In genomic region chr19:10231624-10232228, GRCh38 we compare ENCODE assay signal across 10 cellular contexts. TPM values are rescaled to one million over a fixed set of nuclear protein-coding genes. Genes with fewer than 3 reads are reported as not detected.
A peak's percentile ranks its signal among the peaks of the same experiment; 100 is the strongest.
DNase-seq lines count a peak whose midpoint lies in the region; ATAC-seq, FAIRE-seq and TF ChIP-seq lines count a peak whose summit lies in the region.
"Had no signal": no experiment of that assay in that cellular context is flagged by ENCODE, and none has a peak within 500 bp of the region (broad histone marks: within the 10 kb centered on the region; RNA-seq: fewer than 3 reads in every experiment).

No MANE protein-coding gene starts in this region.

- peak overlapping the region; percentile 55 for H3K27ac Mint-ChIP-seq in activated naive CD4-positive, alpha-beta T cell treated with anti-CD3 and anti-CD28 coated beads, Interleukin-2, amount 10 ng/mL, durations not matched to agents 7 days and 5 days

- H3K27me3 ChIP-seq in GM12878 (replicated peaks in 1 of 2; ENCODE audit: control insufficient read depth in 2 of 2, insufficient read depth in 2 of 2, low read length in 1 of 2) (no peaks in the 10 kb centered on the region), lower lobe of right lung (ENCODE audit: low read depth) (no peaks in the 10 kb centered on the region), upper lobe of right lung (no peaks in the 10 kb centered on the region)

- POLR2A ChIA-PET in GM12878 (lab: Charles Lee): interaction anchor here (0.5 to 2.1 kb wide), 7 partner anchors 11 to 132 kb away, joined by 3 to 16 read pairs (median 6); partner anchors contain the start of genes ANGPTL6, DNMT1 and PPAN

- peaks cover 1 to 5% of the 10 kb centered on the region in 2 experiments; a peak in 1 of 4 replicates for H3K36me3 ChIP-seq in GM12878 (ENCODE audit: control insufficient read depth in 2 of 2, insufficient read depth in 2 of 2, low read length in 1 of 2)
- no peaks in the 10 kb centered on the region for H3K36me3 ChIP-seq in lower lobe of right lung
- H3K36me3 ChIP-seq in upper lobe of right lung: no peaks in the 10 kb centered on the region

- CTCF ChIA-PET in activated naive CD4-positive, alpha-beta T cell treated with anti-CD3 and anti-CD28 coated beads, Interleukin-2, amount 10 ng/mL, durations not matched to agents 7 days and 5 days (lab: Charles Lee): no interaction called here
- CTCF ChIA-PET in GM12878 (lab: Yijun Ruan, JAX): interaction anchor here (1.0 to 9.8 kb wide), 2 partner anchors 16 to 39 kb away, joined by 5 to 148 read pairs; partner anchors contain the start of genes ICAM1 and MRPL4

- no peaks in the 10 kb centered on the region for H3K36me3 Mint-ChIP-seq in activated naive CD4-positive, alpha-beta T cell treated with anti-CD3 and anti-CD28 coated beads, Interleukin-2, amount 10 ng/mL, durations not matched to agents 7 days and 5 days

- peaks cover 41% of the 10 kb centered on the region for H3K79me2 ChIP-seq in GM12878 (ENCODE audit: control insufficient read depth, insufficient read depth, low read length)

- H3K4me1 Mint-ChIP-seq in activated naive CD4-positive, alpha-beta T cell treated with anti-CD3 and anti-CD28 coated beads, Interleukin-2, amount 10 ng/mL, durations not matched to agents 7 days and 5 days: peaks cover 30% of the 10 kb centered on the region

- no peaks in the 10 kb centered on the region for H3K9me3 ChIP-seq in GM12878 (replicated peaks; ENCODE audit: control insufficient read depth, insufficient read depth, low read length)
- H3K9me3 ChIP-seq in lower lobe of right lung: no peaks in the 10 kb centered on the region
- H3K9me3 ChIP-seq in upper lobe of right lung: no peaks in the 10 kb centered on the region

- WGBS in GM12878 (ENCODE audit: insufficient coverage, insufficient replicate concordance, low lambda C conversion rate, missing lambda C conversion rate): 67% methylated on average over 8 of the region's 8 CpGs

- SMC1A ChIA-PET in GM12878 (lab: Charles Lee; ENCODE audit: uncharacterized antibody, unreplicated experiment): interaction anchor here (1.5 to 8.8 kb wide), 3 partner anchors 13 to 18 kb away, joined by 4 to 78 read pairs (median 6); no protein-coding TSS in a partner anchor

- H3K4me3 ChIP-seq in GM12878: peak overlapping the region; percentile 90; the same call in 1 of the 2 replicates
- peak overlapping the region; percentile 97 for H3K4me3 ChIP-seq in lower lobe of right lung
- peak overlapping the region; percentile 96 for H3K4me3 ChIP-seq in upper lobe of right lung

- in situ Hi-C loops in GM12878 (cut with MboI): loop anchor here (25.0 kb wide), 1 partner anchor 1094 kb away; the partner anchor contains the start of genes OR7G3 and ZNF317

- TF ChIP-seq POLR2A in GM12878 (IDR thresholded peaks at IDR 0.05; ENCODE audit: low read depth, low read length): no peak

- H2AFZ ChIP-seq in GM12878 (ENCODE audit: control insufficient read depth, low read depth, low read length): peak overlapping the region; percentile 20; the same call in 1 of the 2 replicates

- peak overlapping the region; percentile 83 for H3K4me3 Mint-ChIP-seq in activated naive CD4-positive, alpha-beta T cell treated with anti-CD3 and anti-CD28 coated beads, Interleukin-2, amount 10 ng/mL, durations not matched to agents 7 days and 5 days

- 0 out of 4 replicates have a peak, but pooled peaks of 1 of the 2 experiments have one; percentile 17 for TF ChIP-seq EP300 in GM12878 (IDR thresholded peaks at IDR 0.05; ENCODE audit: borderline replicate concordance in 1 of 2, control insufficient read depth in 1 of 2, low read depth in 2 of 2, low read length in 2 of 2)

- H4K20me1 ChIP-seq in GM12878 (ENCODE audit: control insufficient read depth, insufficient read depth): no peaks in the 10 kb centered on the region

- no peak for TF ChIP-seq RAD21 in GM12878 (IDR thresholded peaks at IDR 0.05; ENCODE audit: insufficient read depth, low read depth, low read length)

- RAD21 ChIA-PET in GM12878 (lab: Charles Lee; ENCODE audit: unreplicated experiment): interaction anchor here (0.6 to 8.2 kb wide), 4 partner anchors 11 to 130 kb away, joined by 3 to 98 read pairs (median 5); partner anchors contain the start of gene MRPL4

- DNase-seq in activated naive CD4-positive, alpha-beta T cell treated with anti-CD3 and anti-CD28 coated beads, Interleukin-2, amount 10 ng/mL, durations not matched to agents 7 days and 5 days: no peak
- no peak for DNase-seq in activated naive CD4-positive, alpha-beta T cell (lab: John Stamatoyannopoulos, UW)
- DNase-seq in GM12878 (ENCODE audit: low read depth, low spot score) (no peak), lower lobe of right lung (no peak), upper lobe of right lung (no peak), NCI-H187 treated with DMSO at 0.1 percent for 48 hours (lab: John Stamatoyannopoulos, UW) (no peak), SW 1271 (lab: John Stamatoyannopoulos, UW) (no peak)

- peaks cover 29% of the 10 kb centered on the region for H3K27me3 Mint-ChIP-seq in activated naive CD4-positive, alpha-beta T cell treated with anti-CD3 and anti-CD28 coated beads, Interleukin-2, amount 10 ng/mL, durations not matched to agents 7 days and 5 days

- no TSS peak for BruUV-seq in GM12878 (replicated peaks; lab: Mats Ljungman, UMichigan)

- ATAC-seq in GM12878 (no peak), lower lobe of right lung (no peak), upper lobe of right lung (no peak), HG02840 (IDR thresholded peaks at IDR 0.05; ENCODE audit: low FRiP score, unreplicated experiment) (no peak)

- H3K9ac ChIP-seq in GM12878 (ENCODE audit: control insufficient read depth, insufficient read depth, low read length): peak overlapping the region; percentile 54; the same call in 1 of the 2 replicates

- peak overlapping the region; percentile 79 for H3K4me2 ChIP-seq in GM12878 (ENCODE audit: control insufficient read depth, insufficient read depth)

- intact Hi-C loops in GM12878 (cut with micrococcal nuclease; ENCODE audit: unreplicated experiment): no loop called here
- intact Hi-C loops in lower lobe of right lung (cut with DNase I): no loop called here
- intact Hi-C loops in upper lobe of right lung (cut with DNase I): no loop called here

- H3K9me3 Mint-ChIP-seq in activated naive CD4-positive, alpha-beta T cell treated with anti-CD3 and anti-CD28 coated beads, Interleukin-2, amount 10 ng/mL, durations not matched to agents 7 days and 5 days: no peaks in the 10 kb centered on the region

- FAIRE-seq in GM12878 (lab: Jason Lieb, UNC): no peak
- FAIRE-seq: D721Med had no signal

- H3K4me1 ChIP-seq in GM12878 (ENCODE audit: control insufficient read depth, insufficient read depth, low read length) (peaks cover 47% of the 10 kb centered on the region), lower lobe of right lung (peaks cover 46% of the 10 kb centered on the region), upper lobe of right lung (peaks cover 45% of the 10 kb centered on the region)

- TF ChIP-seq CTCF in GM12878 (IDR thresholded peaks at IDR 0.05 in 2 of 3, conservative IDR thresholded peaks at IDR 0.05 in 1 of 3; ENCODE audit: control insufficient read depth in 2 of 3, extremely low read depth in 1 of 3, insufficient read depth in 1 of 3, low read depth in 3 of 3, low read length in 3 of 3): no peak
- no peak for TF ChIP-seq CTCF in lower lobe of right lung (IDR thresholded peaks at IDR 0.05)
- no peak for TF ChIP-seq CTCF in upper lobe of right lung (IDR thresholded peaks at IDR 0.05)

- peak overlapping the region; percentile 97 for H3K27ac ChIP-seq in GM12878 (ENCODE audit: control insufficient read depth, insufficient read depth)
- peak overlapping the region; percentile 95 for H3K27ac ChIP-seq in lower lobe of right lung
- H3K27ac ChIP-seq in upper lobe of right lung: peak overlapping the region; percentile 94

RNA-seq across cellular contexts. Expression of gene S1PR2, which starts 0.6 kb away (rescaled TPM):
- total RNA-seq in GM12878 (2013; cell fraction: nucleolus; rRNA removed): 47.7 and 53.8 TPM in 2 replicates
- total RNA-seq in GM12878 (2014; rRNA removed) (13.0 and 13.3 TPM in 2 replicates), GM12878 (2014; rRNA removed; fragmentation: Illumina TruSeq; extraction: Trizol) (9.3 and 9.8 TPM in 2 replicates), GM12878 (2021) (19.1 and 19.6 TPM in 2 replicates), lower lobe of right lung (15.4 TPM), upper lobe of right lung (21.7 TPM)
- polyA plus RNA-seq in GM12878 (2011; ENCODE audit: low read depth): 8.8 TPM
- polyA plus RNA-seq in GM12878 (2011; rRNA removed) (14.4 and 26.8 TPM in 2 replicates), GM12878 (2014; fragmentation: Illumina TruSeq; extraction: Trizol) (6.3 and 7.1 TPM in 2 replicates), GM12878 (2014; fragmentation: Nextera tagmentation; extraction: Ambion mirVana) (1 to 10 TPM; 4.9 to 9.6 TPM), GM12878 (2014; rRNA removed) (9.9 and 10.9 TPM in 2 replicates), GM12878 (2016; fragmentation: Nextera tagmentation; extraction: Ambion mirVana) (10 to 100 TPM; 18.6 to 20.6 TPM)
- polyA plus RNA-seq in GM12878 (2011; cell fraction: cytosol; rRNA removed): 39.3 and 44.0 TPM in 2 replicates
- 20.3 and 21.5 TPM in 2 replicates for polyA plus RNA-seq in GM12878 (2011; cell fraction: nucleus; rRNA removed)
- polyA plus RNA-seq in GM12878 (2012): 12.5 and 18.2 TPM in 2 replicates
- 79.8 and 118 TPM in 2 replicates for polyA minus RNA-seq in GM12878 (2011; rRNA and poly(A)+ RNA removed)
- polyA minus RNA-seq in GM12878 (2011; cell fraction: cytosol; rRNA and poly(A)+ RNA removed): 38.6 and 43.2 TPM in 2 replicates
- polyA minus RNA-seq in GM12878 (2011; cell fraction: nucleus; rRNA and poly(A)+ RNA removed): 11.7 and 20.7 TPM in 2 replicates

RNA-seq across cellular contexts. Expression of gene MRPL4, which starts 20.3 kb away (rescaled TPM):
- total RNA-seq in GM12878 (2013; cell fraction: nucleolus; rRNA removed): 37.1 and 41.1 TPM in 2 replicates
- total RNA-seq in GM12878 (2014; rRNA removed): 196 and 221 TPM in 2 replicates
- total RNA-seq in GM12878 (2014; rRNA removed; fragmentation: Illumina TruSeq; extraction: Trizol): 36.4 and 44.4 TPM in 2 replicates
- 162 and 169 TPM in 2 replicates for total RNA-seq in GM12878 (2021)
- polyA plus RNA-seq in GM12878 (2011; ENCODE audit: low read depth): 22.8 TPM
- 16.6 and 56.2 TPM in 2 replicates for polyA plus RNA-seq in GM12878 (2011; rRNA removed)
- 127 and 134 TPM in 2 replicates for polyA plus RNA-seq in GM12878 (2011; cell fraction: cytosol; rRNA removed)
- polyA plus RNA-seq in GM12878 (2011; cell fraction: nucleus; rRNA removed): 148 and 198 TPM in 2 replicates
- polyA plus RNA-seq in GM12878 (2012): 88.5 and 90.8 TPM in 2 replicates
- polyA plus RNA-seq in GM12878 (2014; fragmentation: Illumina TruSeq; extraction: Trizol): 9.5 and 44.4 TPM in 2 replicates
- polyA plus RNA-seq in GM12878 (2014; fragmentation: Nextera tagmentation; extraction: Ambion mirVana): 1 to 10 TPM in 1 of 2 experiments, under 1 TPM in 1; 0.79 to 5.8 TPM
- polyA plus RNA-seq in GM12878 (2014; rRNA removed): 174 and 217 TPM in 2 replicates
- polyA plus RNA-seq in GM12878 (2016; fragmentation: Nextera tagmentation; extraction: Ambion mirVana): 100 to 1,000 TPM; 183 to 186 TPM
- 19.6 and 29.7 TPM in 2 replicates for polyA minus RNA-seq in GM12878 (2011; rRNA and poly(A)+ RNA removed)
- polyA minus RNA-seq in GM12878 (2011; cell fraction: cytosol; rRNA and poly(A)+ RNA removed): 24.2 and 28.3 TPM in 2 replicates
- polyA minus RNA-seq in GM12878 (2011; cell fraction: nucleus; rRNA and poly(A)+ RNA removed): 20.2 and 32.4 TPM in 2 replicates
- total RNA-seq in lower lobe of right lung: 40.3 TPM
- total RNA-seq in upper lobe of right lung: 41.5 TPM

RNA-seq across cellular contexts. Expression of gene DNMT1, which starts 37.0 kb away (rescaled TPM):
- 263 and 295 TPM in 2 replicates for total RNA-seq in GM12878 (2013; cell fraction: nucleolus; rRNA removed)
- total RNA-seq in GM12878 (2014; rRNA removed) (87.7 and 114 TPM in 2 replicates), GM12878 (2014; rRNA removed; fragmentation: Illumina TruSeq; extraction: Trizol) (67.2 and 70.0 TPM in 2 replicates), GM12878 (2021) (221 and 238 TPM in 2 replicates), lower lobe of right lung (65.5 TPM), upper lobe of right lung (72.1 TPM)
- polyA plus RNA-seq in GM12878 (2011; ENCODE audit: low read depth): 71.5 TPM
- polyA plus RNA-seq in GM12878 (2011; rRNA removed) (100 and 130 TPM in 2 replicates), GM12878 (2014; fragmentation: Illumina TruSeq; extraction: Trizol) (132 and 137 TPM in 2 replicates), GM12878 (2014; fragmentation: Nextera tagmentation; extraction: Ambion mirVana) (100 to 1,000 TPM; 128 to 149 TPM), GM12878 (2014; rRNA removed) (107 and 126 TPM in 2 replicates), GM12878 (2016; fragmentation: Nextera tagmentation; extraction: Ambion mirVana) (100 to 1,000 TPM; 280 to 290 TPM)
- polyA plus RNA-seq in GM12878 (2011; cell fraction: cytosol; rRNA removed): 75.3 and 81.4 TPM in 2 replicates
- polyA plus RNA-seq in GM12878 (2011; cell fraction: nucleus; rRNA removed): 356 and 514 TPM in 2 replicates
- polyA plus RNA-seq in GM12878 (2012): 113 and 151 TPM in 2 replicates
- polyA minus RNA-seq in GM12878 (2011; rRNA and poly(A)+ RNA removed): 105 and 125 TPM in 2 replicates
- polyA minus RNA-seq in GM12878 (2011; cell fraction: cytosol; rRNA and poly(A)+ RNA removed): 67.9 and 73.8 TPM in 2 replicates
- polyA minus RNA-seq in GM12878 (2011; cell fraction: nucleus; rRNA and poly(A)+ RNA removed): 91.4 and 160 TPM in 2 replicates

RNA-seq across cellular contexts. Expression of gene ICAM1, which starts 39.2 kb away (rescaled TPM):
- 288 and 334 TPM in 2 replicates for total RNA-seq in GM12878 (2013; cell fraction: nucleolus; rRNA removed)
- 72.9 and 77.7 TPM in 2 replicates for total RNA-seq in GM12878 (2014; rRNA removed)
- 49.4 and 52.6 TPM in 2 replicates for total RNA-seq in GM12878 (2014; rRNA removed; fragmentation: Illumina TruSeq; extraction: Trizol)
- 69.7 and 71.0 TPM in 2 replicates for total RNA-seq in GM12878 (2021)
- 37.5 TPM for polyA plus RNA-seq in GM12878 (2011; ENCODE audit: low read depth)
- 46.8 and 115 TPM in 2 replicates for polyA plus RNA-seq in GM12878 (2011; rRNA removed)
- polyA plus RNA-seq in GM12878 (2011; cell fraction: cytosol; rRNA removed): 121 and 131 TPM in 2 replicates
- polyA plus RNA-seq in GM12878 (2011; cell fraction: nucleus; rRNA removed): 126 and 136 TPM in 2 replicates
- 53.2 and 69.6 TPM in 2 replicates for polyA plus RNA-seq in GM12878 (2012)
- 61.9 and 67.8 TPM in 2 replicates for polyA plus RNA-seq in GM12878 (2014; fragmentation: Illumina TruSeq; extraction: Trizol)
- polyA plus RNA-seq in GM12878 (2014; fragmentation: Nextera tagmentation; extraction: Ambion mirVana): 10 to 100 TPM in 1 of 2 experiments, 1 to 10 TPM in 1; 7.6 to 14.8 TPM
- polyA plus RNA-seq in GM12878 (2014; rRNA removed): 67.9 and 74.4 TPM in 2 replicates
- polyA plus RNA-seq in GM12878 (2016; fragmentation: Nextera tagmentation; extraction: Ambion mirVana): 10 to 100 TPM; 35.0 to 41.9 TPM
- 120 and 140 TPM in 2 replicates for polyA minus RNA-seq in GM12878 (2011; rRNA and poly(A)+ RNA removed)
- polyA minus RNA-seq in GM12878 (2011; cell fraction: cytosol; rRNA and poly(A)+ RNA removed): 62.1 and 69.0 TPM in 2 replicates
- polyA minus RNA-seq in GM12878 (2011; cell fraction: nucleus; rRNA and poly(A)+ RNA removed): 62.3 and 89.7 TPM in 2 replicates
- 95.9 TPM for total RNA-seq in lower lobe of right lung
- 245 TPM for total RNA-seq in upper lobe of right lung

RNA-seq across cellular contexts. Expression of gene ICAM4, which starts 55.0 kb away (rescaled TPM):
- 2.8 and 3.6 TPM in 2 replicates for total RNA-seq in GM12878 (2013; cell fraction: nucleolus; rRNA removed)
- total RNA-seq in GM12878 (2014; rRNA removed) (2.4 and 3.0 TPM in 2 replicates), GM12878 (2014; rRNA removed; fragmentation: Illumina TruSeq; extraction: Trizol) (1.2 and 1.3 TPM in 2 replicates), GM12878 (2021) (2.1 and 2.6 TPM in 2 replicates), lower lobe of right lung (10.0 TPM), upper lobe of right lung (11.1 TPM)
- 0.80 TPM for polyA plus RNA-seq in GM12878 (2011; ENCODE audit: low read depth)
- polyA plus RNA-seq in GM12878 (2011; rRNA removed) (0.20 and 0.31 TPM in 2 replicates), GM12878 (2014; fragmentation: Illumina TruSeq; extraction: Trizol) (0.29 and 0.63 TPM in 2 replicates), GM12878 (2014; fragmentation: Nextera tagmentation; extraction: Ambion mirVana) (under 1 TPM; 0.69 to 0.72 TPM), GM12878 (2014; rRNA removed) (3.0 and 3.4 TPM in 2 replicates), GM12878 (2016; fragmentation: Nextera tagmentation; extraction: Ambion mirVana) (1 to 10 TPM; 4.1 to 5.1 TPM)
- 0.48 and 0.79 TPM in 2 replicates for polyA plus RNA-seq in GM12878 (2011; cell fraction: cytosol; rRNA removed)
- polyA plus RNA-seq in GM12878 (2011; cell fraction: nucleus; rRNA removed): 0.72 and 0.75 TPM in 2 replicates
- 1.4 and 1.9 TPM in 2 replicates for polyA plus RNA-seq in GM12878 (2012)
- 0.51 and 1.3 TPM in 2 replicates for polyA minus RNA-seq in GM12878 (2011; rRNA and poly(A)+ RNA removed)
- polyA minus RNA-seq in GM12878 (2011; cell fraction: cytosol; rRNA and poly(A)+ RNA removed): not detected in 2 replicates
- 2.3 and 3.5 TPM in 2 replicates for polyA minus RNA-seq in GM12878 (2011; cell fraction: nucleus; rRNA and poly(A)+ RNA removed)
- total RNA-seq: lung microvascular endothelial cell had no signal
